In genomic region chr5:179280095-179280490, GRCh38 we compare ENCODE assay signal across 23 cellular contexts.
"Had no signal": no experiment of that assay in that cellular context is flagged by ENCODE, and none has a peak within 500 bp of the region (broad histone marks: within the 10 kb centered on the region; RNA-seq: fewer than 3 reads in every experiment).

No MANE protein-coding gene starts in this region.

- DNase-seq: activated CD4-positive, alpha-beta T cell treated with anti-CD3 and anti-CD28 coated beads, Interleukin-2, amount 10 ng/mL, durations not matched to agents 24 days and 14 days; activated CD4-positive, CD25-positive, alpha-beta regulatory T cell; activated CD8-positive, alpha-beta T cell treated with anti-CD3 and anti-CD28 coated beads for 36 hours; activated naive CD4-positive, alpha-beta T cell treated with Interleukin-2 at 50 U/mL for 16 hours; activated naive CD8-positive, alpha-beta T cell treated with anti-CD3 and anti-CD28 coated beads, Interleukin-2, amount 10 ng/mL, durations not matched to agents 7 days and 5 days; activated T-cell treated with anti-CD3 and anti-CD28 coated beads, Interleukin-2, amount 50 U/mL, for 1 hour; amygdala; body of pancreas; endodermal cell; foreskin melanocyte; mesendoderm; nucleus accumbens; SK-N-SH; stimulated activated CD4-positive, alpha-beta T cell treated with anti-CD3 and anti-CD28 coated beads, Interleukin-2, amount 100 ng/mL, for 24 hours; T-helper 1 cell; T1000; trophoblast cell had no signal

- ATAC-seq: activated CD8-positive, alpha-beta T cell treated with anti-CD3 and anti-CD28 coated beads for 36 hours; activated T-helper 17 cell treated with anti-CD3 and anti-CD28 coated beads, Interleukin-2, amount 50 U/mL, for 72 hours; body of pancreas; left lung had no signal

- H3K27me3 ChIP-seq: body of pancreas, left lung, suprapubic skin had no signal

- H3K4me1 ChIP-seq: body of pancreas had no signal

- H3K27ac ChIP-seq: body of pancreas, epithelial cell of prostate, left lung, suprapubic skin had no signal

- H3K4me2 ChIP-seq: SK-N-SH had no signal

- H3K36me3 ChIP-seq: left lung, suprapubic skin had no signal

- H3K4me3 ChIP-seq: body of pancreas, left lung, suprapubic skin had no signal

- H3K9me3 ChIP-seq: body of pancreas, left lung, suprapubic skin had no signal

- H3K9ac ChIP-seq: SK-N-SH had no signal

- FAIRE-seq: colon, keratinocyte had no signal
